Comparison of ENCODE assay signal across 10 cellular contexts in genomic region chr18:77702686-77703085, GRCh38.
DNase-seq lines count a peak whose midpoint lies in the region; ATAC-seq and TF ChIP-seq lines count a peak whose summit lies in the region.
"Had no signal": no experiment of that assay in that cellular context is flagged by ENCODE, and none has a peak within 500 bp of the region (broad histone marks: within the 10 kb centered on the region; RNA-seq: fewer than 3 reads in every experiment).

No MANE protein-coding gene starts in this region.

- H2AFZ ChIP-seq in parathyroid adenoma = no peak overlapping the region
- H2AFZ ChIP-seq: GM23248 had no signal

- H3K4me1 ChIP-seq in parathyroid adenoma = no peaks in the 10 kb centered on the region

- no peaks in the 10 kb centered on the region for H3K36me3 ChIP-seq in parathyroid adenoma (ENCODE audit: control insufficient read depth, insufficient read depth, low read length)

- no peak for ATAC-seq in HG03039 (IDR thresholded peaks at IDR 0.05; ENCODE audit: unreplicated experiment)

- H3K27ac ChIP-seq in parathyroid adenoma = no peak overlapping the region
- H3K27ac ChIP-seq: GM23248, skin epidermis had no signal

- H3K79me2 ChIP-seq in parathyroid adenoma = no peaks in the 10 kb centered on the region

- DNase-seq in NCI-H1417 (lab: John Stamatoyannopoulos, UW) (peak; percentile 49 to 85 (median 61)), NCI-H1417 treated with DMSO at 0.1 percent for 48 hours (lab: John Stamatoyannopoulos, UW) (no peak), NCI-H460 (ENCODE audit: extremely low read depth, low read depth) (peak; percentile 37), cerebellar cortex (ENCODE audit: low spot score) (peak; percentile 17), middle frontal gyrus (ENCODE audit: extremely low spot score, low spot score) (no peak)
- no peak for DNase-seq in stimulated activated CD4-positive, alpha-beta T cell treated with anti-CD3 and anti-CD28 coated beads, Interleukin-1b, Interleukin-23, amount 100 ng/mL, for 48 hours
- DNase-seq: GM23248 had no signal

- no peak overlapping the region for H3K4me2 ChIP-seq in parathyroid adenoma (ENCODE audit: low read length)

- peak; percentile 8 for TF ChIP-seq CTCF in parathyroid adenoma (IDR thresholded peaks at IDR 0.05)

- no peaks in the 10 kb centered on the region for H3K9me3 ChIP-seq in parathyroid adenoma (ENCODE audit: control insufficient read depth, low read length)

- H3K4me3 ChIP-seq in parathyroid adenoma (ENCODE audit: low read depth, low read length) = no peak overlapping the region
- H3K4me3 ChIP-seq: GM23248, skin epidermis had no signal

- no peaks in the 10 kb centered on the region for H3K27me3 ChIP-seq in parathyroid adenoma (ENCODE audit: control insufficient read depth, insufficient read depth, low read length)

- H3K9ac ChIP-seq in parathyroid adenoma = no peak overlapping the region
- H3K9ac ChIP-seq: GM23248 had no signal

Comparison
In these comparisons a context has a peak if more than half of its experiments do, and no peak if none do; other contexts are left out.
1. DNase-seq: peak in NCI-H1417 (3 of 3), NCI-H460 (single experiment) and cerebellar cortex (single experiment); none in NCI-H1417 treated with DMSO at 0.1 percent for 48 hours (single experiment), middle frontal gyrus (single experiment) and stimulated activated CD4-positive, alpha-beta T cell treated with anti-CD3 and anti-CD28 coated beads, Interleukin-1b, Interleukin-23, amount 100 ng/mL, for 48 hours (single experiment).